In the genomic region with DNA sequence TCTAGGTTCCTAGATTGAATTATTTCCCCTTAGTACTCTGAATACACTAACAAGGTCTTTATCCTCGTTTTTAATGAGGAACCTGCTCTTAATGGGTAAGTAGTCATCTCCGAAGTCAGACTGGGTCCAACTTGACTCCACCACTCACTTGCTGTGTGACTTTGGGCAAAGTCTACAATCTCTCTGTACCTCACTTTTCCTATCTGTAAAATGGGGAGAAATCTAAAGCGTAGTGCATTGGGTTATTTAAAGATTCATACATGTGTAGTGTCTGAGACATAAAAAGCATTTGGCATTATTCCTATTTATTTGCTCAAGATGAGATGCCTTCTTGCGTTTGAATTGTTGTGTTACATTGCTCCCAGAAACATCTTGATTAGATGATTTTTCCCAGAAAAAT, we compare ENCODE assay signal across 9 cellular contexts.
DNase-seq lines count a peak whose midpoint lies in the region; ATAC-seq, FAIRE-seq and TF ChIP-seq lines count a peak whose summit lies in the region.
"Had no signal": no experiment of that assay in that cellular context is flagged by ENCODE, and none has a peak within 500 bp of the region (broad histone marks: within the 10 kb centered on the region; RNA-seq: fewer than 3 reads in every experiment).

No MANE protein-coding gene starts in this region.

- peaks cover 62% of the 10 kb centered on the region for H3K4me1 Mint-ChIP-seq in dendritic cell treated with granulocyte-macrophage colony-stimulating factor and Interleukin-4, amounts not matched to agents 40 ng/mL and 50 ng/mL, for 4 days (ENCODE audit: low read depth)
- peaks cover 11% of the 10 kb centered on the region for H3K4me1 Mint-ChIP-seq in nephron

- no peaks in the 10 kb centered on the region for H3K36me3 ChIP-seq in KOPT-K1 (ENCODE audit: insufficient read depth, low read length)
- no peaks in the 10 kb centered on the region for H3K36me3 ChIP-seq in HAP-1 (replicated peaks)

- no peaks in the 10 kb centered on the region for H3K27me3 Mint-ChIP-seq in dendritic cell treated with granulocyte-macrophage colony-stimulating factor and Interleukin-4, amounts not matched to agents 40 ng/mL and 50 ng/mL, for 4 days
- H3K27me3 Mint-ChIP-seq in nephron (ENCODE audit: low read depth), result no peaks in the 10 kb centered on the region

- intact Hi-C loops in dendritic cell treated with granulocyte-macrophage colony-stimulating factor and Interleukin-4, amounts not matched to agents 40 ng/mL and 50 ng/mL, for 4 days (cut with micrococcal nuclease), result no loop called here

- DNase-seq in AG04449 (ENCODE audit: low read depth, low spot score), result no peak
- no peak for DNase-seq in HAP-1 (ENCODE audit: low spot score in 2 of 2)
- DNase-seq in H54 (ENCODE audit: insufficient read length, low spot score), result no peak
- DNase-seq: cortex of kidney had no signal

- H3K27me3 ChIP-seq in HAP-1 (ENCODE audit: low read depth), result no peaks in the 10 kb centered on the region

- H3K27ac ChIP-seq in KOPT-K1 (ENCODE audit: low read depth, low read length, poor library complexity, severe bottlenecking), result peak overlapping the region; percentile 86

- H3K4me3 ChIP-seq in AG04449 (ENCODE audit: low read depth, low read length) (peak overlapping the region; percentile 72), HAP-1 (no peak overlapping the region; the same call in 1 of the 2 replicates)

- in situ Hi-C loops in HAP-1 (cut with MboI; ENCODE audit: low sequenced_read_pairs), result loop anchor here (25.0 kb wide), 1 partner anchor 182 kb away; no protein-coding TSS in a partner anchor

- H3K4me1 ChIP-seq in HAP-1, result peaks cover 11% of the 10 kb centered on the region

- POLR2A ChIA-PET in AG04449 (lab: Yijun Ruan, JAX), result interaction anchor here (1.6 kb wide), 1 partner anchor 50 kb away, joined by 9 read pairs; no protein-coding TSS in a partner anchor

- H3K4me3 Mint-ChIP-seq in dendritic cell treated with granulocyte-macrophage colony-stimulating factor and Interleukin-4, amounts not matched to agents 40 ng/mL and 50 ng/mL, for 4 days, result peak overlapping the region; percentile 83
- peak overlapping the region; percentile 93 to 96 (median 94) for H3K4me3 Mint-ChIP-seq in nephron

- peak overlapping the region; percentile 99 for H3K27ac Mint-ChIP-seq in dendritic cell treated with granulocyte-macrophage colony-stimulating factor and Interleukin-4, amounts not matched to agents 40 ng/mL and 50 ng/mL, for 4 days
- H3K27ac Mint-ChIP-seq in nephron, result peak overlapping the region; percentile 97 to 99 (median 97)

- TF ChIP-seq CTCF in AG04449 (IDR thresholded peaks at IDR 0.05; ENCODE audit: insufficient read depth, low read length, missing control alignments) (no peak), nephron (IDR thresholded peaks at IDR 0.05; ENCODE audit: unreplicated experiment in 3 of 3) (no peak)

- ATAC-seq in HG02623 (IDR thresholded peaks at IDR 0.05; ENCODE audit: unreplicated experiment), result no peak
- no peak for ATAC-seq in HG02571 (IDR thresholded peaks at IDR 0.05; ENCODE audit: unreplicated experiment)

- CTCF ChIA-PET in AG04449 (lab: Yijun Ruan, JAX), result interaction anchor here (1.2 to 5.9 kb wide), 8 partner anchors 9 to 181 kb away, joined by 3 to 89 read pairs (median 21); no protein-coding TSS in a partner anchor

- TF ChIP-seq POLR2A in H54 (IDR thresholded peaks at IDR 0.05; ENCODE audit: low read depth, low read length), result no peak

- no peak for FAIRE-seq in H54 (lab: Jason Lieb, UNC)

- no peaks in the 10 kb centered on the region for H3K9me3 Mint-ChIP-seq in dendritic cell treated with granulocyte-macrophage colony-stimulating factor and Interleukin-4, amounts not matched to agents 40 ng/mL and 50 ng/mL, for 4 days
- H3K9me3 Mint-ChIP-seq in nephron, result no peaks in the 10 kb centered on the region

- H3K9me3 ChIP-seq in KOPT-K1 (ENCODE audit: insufficient read depth, low read length, poor library complexity, severe bottlenecking), result no peaks in the 10 kb centered on the region
- no peaks in the 10 kb centered on the region for H3K9me3 ChIP-seq in HAP-1

- peaks cover 2% of the 10 kb centered on the region for H3K36me3 Mint-ChIP-seq in dendritic cell treated with granulocyte-macrophage colony-stimulating factor and Interleukin-4, amounts not matched to agents 40 ng/mL and 50 ng/mL, for 4 days (ENCODE audit: low read depth)
- H3K36me3 Mint-ChIP-seq in nephron (ENCODE audit: low read depth), result no peaks in the 10 kb centered on the region
